ENCODE assay signal across 8 cellular contexts in genomic region chr17:55420776-55421178, GRCh38. TPM values are rescaled to one million over a fixed set of nuclear protein-coding genes. Genes with fewer than 3 reads are reported as not detected.
DNase-seq lines count a peak whose midpoint lies in the region; ATAC-seq, FAIRE-seq and TF ChIP-seq lines count a peak whose summit lies in the region.

No MANE protein-coding gene starts in this region.

- peak overlapping the region; percentile 79 for H3K9ac ChIP-seq in GM23248
- H3K9ac ChIP-seq in astrocyte (ENCODE audit: low read length), result peak overlapping the region; percentile 89

- H3K36me3 Mint-ChIP-seq in astrocyte (ENCODE audit: low read depth, unreplicated experiment), result no peaks in the 10 kb centered on the region

- TF ChIP-seq CTCF in AG04449 (IDR thresholded peaks at IDR 0.05; ENCODE audit: insufficient read depth, low read length, missing control alignments), result no peak
- TF ChIP-seq CTCF in astrocyte (IDR thresholded peaks at IDR 0.05; ENCODE audit: insufficient read depth, low read depth, low read length), result no peak

- no peak overlapping the region for H3K27ac ChIP-seq in GM23248
- H3K27ac ChIP-seq in astrocyte (ENCODE audit: low read depth, low read length), result no peak overlapping the region

- H2AFZ ChIP-seq in GM23248, result peak overlapping the region; percentile 94
- H2AFZ ChIP-seq in astrocyte (ENCODE audit: low read depth, low read length), result peak overlapping the region; percentile 96

- in situ Hi-C loops in GM23248 (cut with MboI), result no loop called here

- DNase-seq in AG04449 (ENCODE audit: low read depth, low spot score) (no peak), GM23248 (peak; percentile 55), T-helper 1 cell (peak; percentile 11 to 50 (median 27)), astrocyte (ENCODE audit: low read depth) (no peak), hypothalamus (lab: John Stamatoyannopoulos, UW) (peak in 31 of 51 donors; percentile 5 to 67 (median 22)), sciatic nerve (ENCODE audit: low spot score) (peak; percentile 71), hepatic stellate cell (ENCODE audit: low spot score) (no peak)

- H3K4me2 ChIP-seq in GM23248 (ENCODE audit: unreplicated experiment) (peak overlapping the region; percentile 81), astrocyte (ENCODE audit: low read length) (peak overlapping the region; percentile 100)

- CTCF ChIA-PET in AG04449 (lab: Yijun Ruan, JAX), result interaction anchor here (0.8 to 2.4 kb wide), 3 partner anchors 9 to 46 kb away, joined by 3 to 10 read pairs (median 4); no protein-coding TSS in a partner anchor

- POLR2A ChIA-PET in AG04449 (lab: Yijun Ruan, JAX), result interaction anchor here (0.8 kb wide), 1 partner anchor 13 kb away, joined by 3 read pairs; no protein-coding TSS in a partner anchor

- FAIRE-seq in astrocyte (lab: Jason Lieb, UNC), result no peak

- H3K4me1 ChIP-seq in GM23248 (ENCODE audit: insufficient read depth), result no peaks in the 10 kb centered on the region
- H3K4me1 ChIP-seq in astrocyte (ENCODE audit: insufficient read depth, low read length), result peaks cover 10% of the 10 kb centered on the region

- H3K9me2 ChIP-seq in GM23248 (ENCODE audit: insufficient read depth), result no peaks in the 10 kb centered on the region

- H3K36me3 ChIP-seq in GM23248 (ENCODE audit: low read depth) (no peaks in the 10 kb centered on the region), astrocyte (ENCODE audit: insufficient read depth, low read length) (no peaks in the 10 kb centered on the region)

- no peaks in the 10 kb centered on the region for H3K9me3 ChIP-seq in GM23248 (ENCODE audit: low read depth)
- H3K9me3 ChIP-seq in astrocyte (ENCODE audit: insufficient read depth, low read depth, low read length), result no peaks in the 10 kb centered on the region

- peak; percentile 35 for ATAC-seq in sciatic nerve
- no peak for ATAC-seq in HG03354 (IDR thresholded peaks at IDR 0.05; ENCODE audit: poor library complexity, severe bottlenecking, unreplicated experiment)

- peaks cover 5% of the 10 kb centered on the region; the same call in 1 of the 2 replicates for H3K79me2 ChIP-seq in GM23248 (ENCODE audit: insufficient read depth)
- H3K79me2 ChIP-seq in astrocyte (ENCODE audit: insufficient read depth, low read length), result peaks cover 11% of the 10 kb centered on the region

- H3K9me3 Mint-ChIP-seq in astrocyte (ENCODE audit: unreplicated experiment), result no peaks in the 10 kb centered on the region

- intact Hi-C loops in sciatic nerve (cut with DNase I), result no loop called here

- peak overlapping the region; percentile 16 for H3K27ac Mint-ChIP-seq in astrocyte (ENCODE audit: unreplicated experiment)

- H3K4me3 ChIP-seq in AG04449 (ENCODE audit: low read depth, low read length) (peak overlapping the region; percentile 83), GM23248 (peak overlapping the region; percentile 77), astrocyte (ENCODE audit: insufficient read depth, low read depth, low read length) (peak overlapping the region; percentile 91)

- H3K27me3 ChIP-seq in GM23248 (replicated peaks; ENCODE audit: insufficient read depth) (no peaks in the 10 kb centered on the region; the same call in 1 of the 2 replicates), astrocyte (ENCODE audit: insufficient read depth, low read length) (peaks cover 22% of the 10 kb centered on the region)

- H3K27me3 Mint-ChIP-seq in astrocyte (ENCODE audit: low read depth, unreplicated experiment), result peaks cover 10% of the 10 kb centered on the region

- H4K20me1 ChIP-seq in GM23248 (ENCODE audit: insufficient read depth) (no peaks in the 10 kb centered on the region), astrocyte (ENCODE audit: insufficient read depth, low read length) (no peaks in the 10 kb centered on the region)

- H3K4me3 Mint-ChIP-seq in astrocyte (ENCODE audit: unreplicated experiment), result peak overlapping the region; percentile 89

- 1 to 2% methylated on average over 20 to 21 of the region's 21 CpGs for WGBS in GM23248 (ENCODE audit: low coverage in 1 of 2, low lambda C conversion rate in 2 of 2, missing lambda C conversion rate in 2 of 2), 2 experiments

- no peaks in the 10 kb centered on the region for H3F3A ChIP-seq in GM23248 (ENCODE audit: insufficient read depth)

- peaks cover 7% of the 10 kb centered on the region for H3K4me1 Mint-ChIP-seq in astrocyte (ENCODE audit: low read depth, unreplicated experiment)

RNA-seq across cellular contexts. Expression of gene MMD, which starts 0.9 kb away (rescaled TPM):
- 6.6 and 8.3 TPM in 2 replicates for total RNA-seq in GM23248 (2014; rRNA removed; shearing (Covaris generic))
- polyA plus RNA-seq in GM23248 (2016; fragmentation: Nextera tagmentation; extraction: Ambion mirVana), result 6.0 and 6.7 TPM in 2 replicates
- total RNA-seq in astrocyte, result 8.6 and 10.6 TPM in 2 replicates
- 13.8 TPM for total RNA-seq in sciatic nerve

Comparison
In these comparisons a context has a peak if more than half of its experiments do, and no peak if none do; other contexts are left out.
1. DNase-seq: peak in GM23248 (single experiment), T-helper 1 cell (5 of 5), hypothalamus (31 of 51) and sciatic nerve (single experiment); none in AG04449 (single experiment), astrocyte (single experiment) and hepatic stellate cell (single experiment).
2. Peak in every context shown above with its lines, with median percentiles within 50 percentile points of each other: H3K4me3 ChIP-seq.